In the genomic region with DNA sequence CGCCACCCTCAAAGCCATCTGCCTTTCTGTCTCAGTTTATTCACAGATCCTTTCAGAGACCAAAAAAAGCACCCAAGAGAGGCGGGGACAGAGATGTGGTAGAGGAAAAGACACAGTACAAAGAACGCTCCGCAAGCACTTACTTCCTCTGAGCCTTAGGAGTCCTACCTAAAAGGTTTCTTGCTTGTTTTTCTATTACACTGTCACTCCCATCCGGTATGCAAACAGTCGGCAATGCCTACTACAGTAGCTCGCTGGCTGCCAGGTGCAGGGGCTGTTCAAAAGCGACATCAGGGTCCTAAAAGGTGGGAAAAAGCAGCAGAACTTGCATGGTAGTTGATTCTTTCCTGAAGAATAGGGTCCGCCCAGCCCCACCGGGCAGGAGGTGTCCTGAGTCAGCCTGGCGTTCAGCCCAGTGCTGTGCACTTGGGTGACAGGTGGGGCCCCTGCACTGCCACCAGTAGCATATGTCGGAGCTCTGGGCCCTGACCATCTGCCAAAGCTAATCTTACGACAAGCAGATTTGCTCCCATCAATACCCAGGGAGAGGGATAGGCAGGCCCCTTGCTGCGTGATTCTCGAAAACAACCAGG, we compare ENCODE assay signal across 9 cellular contexts. TPM values are rescaled to one million over a fixed set of nuclear protein-coding genes. Genes with fewer than 3 reads are reported as not detected.
DNase-seq lines count a peak whose midpoint lies in the region; ATAC-seq, FAIRE-seq and TF ChIP-seq lines count a peak whose summit lies in the region.
"Had no signal": no experiment of that assay in that cellular context is flagged by ENCODE, and none has a peak within 500 bp of the region (broad histone marks: within the 10 kb centered on the region; RNA-seq: fewer than 3 reads in every experiment).

No MANE protein-coding gene starts in this region.

- peak overlapping the region; percentile 99 for H3K4me3 ChIP-seq in HL-60 (replicated peaks; ENCODE audit: insufficient read depth, low read length)
- peak overlapping the region; percentile 90 for H3K4me3 ChIP-seq in bronchial epithelial cell (ENCODE audit: low read depth, low read length)

- no peak for FAIRE-seq in bronchial epithelial cell (lab: Jason Lieb, UNC)

- no peak for TF ChIP-seq CTCF in HL-60 (IDR thresholded peaks at IDR 0.05; ENCODE audit: insufficient read depth, low read length)
- no peak for TF ChIP-seq CTCF in bronchial epithelial cell (IDR thresholded peaks at IDR 0.05; ENCODE audit: insufficient read depth, low read length, severe bottlenecking)

- peaks cover 2% of the 10 kb centered on the region for H3K36me3 ChIP-seq in bronchial epithelial cell (ENCODE audit: control insufficient read depth, insufficient read depth, low read length)

- ATAC-seq in GM19468 (IDR thresholded peaks at IDR 0.05; ENCODE audit: extremely low read depth, unreplicated experiment): peak; percentile 2

- H3K27ac ChIP-seq in HL-60 (replicated peaks): peak overlapping the region; percentile 31
- H3K27ac ChIP-seq in layer of hippocampus (ENCODE audit: low read depth, low read length): peak overlapping the region; percentile 49

- no peaks in the 10 kb centered on the region for H3K27me3 ChIP-seq in HL-60 (ENCODE audit: insufficient read depth, poor library complexity, severe bottlenecking)
- H3K27me3 ChIP-seq in bronchial epithelial cell (ENCODE audit: control insufficient read depth, insufficient read depth, low read length): no peaks in the 10 kb centered on the region
- H3K27me3 ChIP-seq in layer of hippocampus (ENCODE audit: control insufficient read depth, insufficient read depth, low read length): no peaks in the 10 kb centered on the region

- peak; percentile 83 for DNase-seq in COLO668 (lab: John Stamatoyannopoulos, UW; ENCODE audit: unreplicated experiment)
- peak in 1 of 2 experiments; percentile 37 for DNase-seq in HL-60 (ENCODE audit: low read depth in 1 of 2, low spot score in 1 of 2)
- DNase-seq in T-helper 1 cell: peak in 3 of 5 donors; percentile 31 to 74 (median 43)
- peak; percentile 49 for DNase-seq in bronchial epithelial cell (ENCODE audit: low read depth)
- peak; percentile 9 to 12 for DNase-seq in stimulated activated CD8-positive, alpha-beta memory T cell treated with anti-CD3 and anti-CD28 coated beads, Interleukin-4, amount 100 ng/mL, for 1 hour (ENCODE audit: low read depth in 2 of 2, low spot score in 1 of 2)
- DNase-seq in middle frontal gyrus (ENCODE audit: extremely low spot score, low spot score): no peak

RNA-seq across cellular contexts. Expression of a gene that starts 0.7 kb away (rescaled TPM):
- total RNA-seq in bronchial epithelial cell: 8.2 and 12.4 TPM in 2 replicates

RNA-seq across cellular contexts. Expression of a gene that starts 30.1 kb away (rescaled TPM):
- 53.7 and 64.0 TPM in 2 replicates for total RNA-seq in bronchial epithelial cell

RNA-seq across cellular contexts. Expression of a gene that starts 40.1 kb away (rescaled TPM):
- total RNA-seq in bronchial epithelial cell: 2.3 and 3.2 TPM in 2 replicates
- total RNA-seq: SK-MEL-5 had no signal
